Comparison of ENCODE assay signal across 19 cellular contexts in genomic region chr10:33706191-33706590, GRCh38.
DNase-seq lines count a peak whose midpoint lies in the region; ATAC-seq and TF ChIP-seq lines count a peak whose summit lies in the region.
"Had no signal": no experiment of that assay in that cellular context is flagged by ENCODE, and none has a peak within 500 bp of the region (broad histone marks: within the 10 kb centered on the region; RNA-seq: fewer than 3 reads in every experiment).

No MANE protein-coding gene starts in this region.

- CTCF ChIA-PET in naive thymus-derived CD4-positive, alpha-beta T cell (lab: Charles Lee): no interaction called here

- no peak overlapping the region for H3K4me3 Mint-ChIP-seq in naive thymus-derived CD4-positive, alpha-beta T cell
- H3K4me3 Mint-ChIP-seq: activated CD4-positive, alpha-beta T cell treated with anti-CD3 and anti-CD28 coated beads, Interleukin-2, amount 10 ng/mL, durations not matched to agents 7 days and 5 days; CD8-positive, alpha-beta T cell; T-helper 1 cell treated with Interleukin-12 subunit alpha and Interleukin-12 subunit beta and Interleukin-4 antibody, amounts not matched to agents 30 μg/mL and 1 μg/mL, for 36 hours had no signal

- POLR2A ChIA-PET in naive thymus-derived CD4-positive, alpha-beta T cell (lab: Charles Lee): no interaction called here

- no peaks in the 10 kb centered on the region for H3K36me3 Mint-ChIP-seq in naive thymus-derived CD4-positive, alpha-beta T cell
- H3K36me3 Mint-ChIP-seq: CD8-positive, alpha-beta T cell had no signal

- H3K36me3 ChIP-seq in SJCRH30 (no peaks in the 10 kb centered on the region), mucosa of descending colon (ENCODE audit: low read depth) (no peaks in the 10 kb centered on the region)
- H3K36me3 ChIP-seq in naive thymus-derived CD4-positive, alpha-beta T cell (ENCODE audit: control insufficient read depth in 2 of 3, insufficient read depth in 3 of 3, low read length in 3 of 3): no peaks in the 10 kb centered on the region

- H3K27me3 Mint-ChIP-seq in naive thymus-derived CD4-positive, alpha-beta T cell: peaks cover 0 to 33% (median 28%) of the 10 kb centered on the region in 5 donors
- H3K27me3 Mint-ChIP-seq: activated CD4-positive, alpha-beta T cell treated with anti-CD3 and anti-CD28 coated beads, Interleukin-2, amount 10 ng/mL, durations not matched to agents 7 days and 5 days had no signal

- H3K27ac Mint-ChIP-seq in naive thymus-derived CD4-positive, alpha-beta T cell: no peak overlapping the region
- H3K27ac Mint-ChIP-seq: activated CD4-positive, alpha-beta T cell treated with anti-CD3 and anti-CD28 coated beads, Interleukin-2, amount 10 ng/mL, durations not matched to agents 7 days and 5 days; CD8-positive, alpha-beta T cell; T-helper 1 cell treated with Interleukin-12 subunit alpha and Interleukin-12 subunit beta and Interleukin-4 antibody, amounts not matched to agents 30 μg/mL and 1 μg/mL, for 36 hours had no signal

- ATAC-seq in mucosa of descending colon: no peak
- ATAC-seq in naive thymus-derived CD4-positive, alpha-beta T cell: no peak
- ATAC-seq: CD8-positive, alpha-beta T cell; Panc1 had no signal

- peak; percentile 90 for DNase-seq in Daoy (ENCODE audit: low read depth)
- DNase-seq in SJCRH30: peak; percentile 6 to 7
- peak; percentile 90 for DNase-seq in fibroblast of peridontal ligament (ENCODE audit: extremely low read depth)
- peak; percentile 45 for DNase-seq in renal cortical epithelial cell (ENCODE audit: low read depth)
- no peak for DNase-seq in GM20000 (ENCODE audit: low spot score)
- DNase-seq in mucosa of descending colon: no peak
- DNase-seq in GM19240 (ENCODE audit: insufficient read length, low spot score): no peak
- no peak for DNase-seq in naive thymus-derived CD4-positive, alpha-beta T cell
- DNase-seq: activated CD4-positive, alpha-beta T cell treated with anti-CD3 and anti-CD28 coated beads, Interleukin-2, amount 10 ng/mL, durations not matched to agents 7 days and 5 days; activated effector memory CD4-positive, alpha-beta T cell treated with Interleukin-2 at 50 U/mL for 16 hours; CD8-positive, alpha-beta T cell; erythroblast; GDM1; NCI-H1105 treated with DMSO at 0.1 percent for 48 hours; NCI-H510A; stimulated activated CD4-positive, alpha-beta T cell treated with anti-CD3 and anti-CD28 coated beads, Interleukin-4, amount 100 ng/mL, for 24 hours; stimulated activated naive CD4-positive, alpha-beta T cell had no signal

- H3K27ac ChIP-seq in SJCRH30: no peak overlapping the region
- H3K27ac ChIP-seq in naive thymus-derived CD4-positive, alpha-beta T cell (ENCODE audit: low read depth, low read length): no peak overlapping the region

- intact Hi-C loops in mucosa of descending colon (cut with DNase I, micrococcal nuclease): no loop called here
- intact Hi-C loops in naive thymus-derived CD4-positive, alpha-beta T cell (cut with micrococcal nuclease): no loop called here

- no peaks in the 10 kb centered on the region for H3K4me1 Mint-ChIP-seq in naive thymus-derived CD4-positive, alpha-beta T cell
- H3K4me1 Mint-ChIP-seq: activated CD4-positive, alpha-beta T cell treated with anti-CD3 and anti-CD28 coated beads, Interleukin-2, amount 10 ng/mL, durations not matched to agents 7 days and 5 days had no signal

- no peaks in the 10 kb centered on the region for H3K27me3 ChIP-seq in SJCRH30
- H3K27me3 ChIP-seq in naive thymus-derived CD4-positive, alpha-beta T cell (ENCODE audit: control insufficient read depth in 2 of 2, insufficient read depth in 2 of 2, low read length in 2 of 2): no peaks in the 10 kb centered on the region

- TF ChIP-seq CTCF in GM20000 (IDR thresholded peaks at IDR 0.05; ENCODE audit: extremely low read depth, missing control alignments) (no peak), mucosa of descending colon (IDR thresholded peaks at IDR 0.05) (no peak)

- no peaks in the 10 kb centered on the region for H3K9me3 Mint-ChIP-seq in naive thymus-derived CD4-positive, alpha-beta T cell
- H3K9me3 Mint-ChIP-seq: activated CD4-positive, alpha-beta T cell treated with anti-CD3 and anti-CD28 coated beads, Interleukin-2, amount 10 ng/mL, durations not matched to agents 7 days and 5 days; CD8-positive, alpha-beta T cell; T-helper 1 cell treated with Interleukin-12 subunit alpha and Interleukin-12 subunit beta and Interleukin-4 antibody, amounts not matched to agents 30 μg/mL and 1 μg/mL, for 36 hours had no signal

- H3K4me3 ChIP-seq in SJCRH30 (no peak overlapping the region), mucosa of descending colon (no peak overlapping the region)
- H3K4me3 ChIP-seq in naive thymus-derived CD4-positive, alpha-beta T cell (ENCODE audit: low read length): no peak overlapping the region

- H3K4me1 ChIP-seq in SJCRH30 (no peaks in the 10 kb centered on the region), mucosa of descending colon (ENCODE audit: low read depth) (no peaks in the 10 kb centered on the region)
- no peaks in the 10 kb centered on the region for H3K4me1 ChIP-seq in naive thymus-derived CD4-positive, alpha-beta T cell (ENCODE audit: control insufficient read depth in 2 of 2, insufficient read depth in 2 of 2, low read length in 2 of 2)

- H3K9me3 ChIP-seq in SJCRH30 (replicated peaks) (no peaks in the 10 kb centered on the region; the same call in 1 of the 2 replicates), mucosa of descending colon (no peaks in the 10 kb centered on the region)
- no peaks in the 10 kb centered on the region for H3K9me3 ChIP-seq in naive thymus-derived CD4-positive, alpha-beta T cell (ENCODE audit: control insufficient read depth in 2 of 3, low read length in 3 of 3)

Comparison
In these comparisons a context has a peak if more than half of its experiments do, and no peak if none do; other contexts are left out.
1. DNase-seq: peak in Daoy (single experiment), SJCRH30 (2 of 2), fibroblast of peridontal ligament (single experiment) and renal cortical epithelial cell (single experiment); none in GM20000 (single experiment), mucosa of descending colon (0 of 3), GM19240 (single experiment) and naive thymus-derived CD4-positive, alpha-beta T cell (0 of 9).